ENCODE assay signal across 8 cellular contexts in genomic region chr9:111895996-111896941, GRCh38. TPM values are rescaled to one million over a fixed set of nuclear protein-coding genes. Genes with fewer than 3 reads are reported as not detected.
DNase-seq lines count a peak whose midpoint lies in the region; ATAC-seq and TF ChIP-seq lines count a peak whose summit lies in the region.

Gene UGCG, plus strand, starts transcription at chr9:111896814. Its CDS starts 402 bp downstream, at chr9:111897216.

- H3K4me1 ChIP-seq in OCI-LY1 (ENCODE audit: insufficient read depth, low read length, severe bottlenecking), result peaks cover 57% of the 10 kb centered on the region

- H3K9me2 ChIP-seq in OCI-LY1 (ENCODE audit: low read depth, low read length), result no peaks in the 10 kb centered on the region

- H3K79me2 ChIP-seq in OCI-LY1 (ENCODE audit: insufficient read depth, low read length), result peaks cover 39% of the 10 kb centered on the region

- H3K36me3 ChIP-seq in OCI-LY1 (ENCODE audit: insufficient read depth, low read length), result peaks cover 14% of the 10 kb centered on the region

- H3K27me3 ChIP-seq in OCI-LY1 (ENCODE audit: insufficient read depth, low read length), result no peaks in the 10 kb centered on the region

- H3K27ac ChIP-seq in OCI-LY1 (ENCODE audit: low read depth, low read length, poor library complexity, severe bottlenecking), result peak within 1 kb of the TSS; percentile 77

- no peaks in the 10 kb centered on the region for H3K9me3 ChIP-seq in OCI-LY1 (ENCODE audit: low read length)

- peak within 1 kb of the TSS; percentile 80 for H3K4me2 ChIP-seq in OCI-LY1 (ENCODE audit: low read length)

- H2AFZ ChIP-seq in OCI-LY1 (ENCODE audit: low read length), result no peak within 1 kb of the TSS

- H3K9ac ChIP-seq in OCI-LY1 (ENCODE audit: low read length), result peak within 1 kb of the TSS; percentile 70

- DNase-seq in COR-L47 (lab: John Stamatoyannopoulos, UW), result peak; percentile 81
- DNase-seq in HUDEP-2 (lab: John Stamatoyannopoulos, UW; ENCODE audit: unreplicated experiment in 76 of 76), result peak in 73 of 76 experiments; percentile 13 to 94 (median 72)
- DNase-seq in activated T-cell treated with anti-CD3 and anti-CD28 coated beads for 24 hours (ENCODE audit: low read depth), result peak; percentile 80
- peak; percentile 80 for DNase-seq in epidermal melanocyte (ENCODE audit: insufficient read length, low spot score)
- peak; percentile 90 for DNase-seq in mucosa of gallbladder (ENCODE audit: low spot score)
- peak; percentile 78 for DNase-seq in stimulated activated CD8-positive, alpha-beta memory T cell treated with anti-CD3 and anti-CD28 coated beads, Interleukin-4, amount 100 ng/mL, for 24 hours (ENCODE audit: low read depth)

- peaks cover 4% of the 10 kb centered on the region; the same call in 1 of the 2 replicates for H3F3A ChIP-seq in OCI-LY1 (ENCODE audit: insufficient read depth, low read length)

- H4K20me1 ChIP-seq in OCI-LY1 (ENCODE audit: insufficient read depth, low read length), result no peaks in the 10 kb centered on the region

- H3K4me3 ChIP-seq in OCI-LY1 (ENCODE audit: low read depth, low read length, poor library complexity, severe bottlenecking), result peak within 1 kb of the TSS; percentile 92

- TF ChIP-seq CTCF in OCI-LY1 (IDR thresholded peaks at IDR 0.05; ENCODE audit: low read length), result no peak

- ATAC-seq in GM21360 (IDR thresholded peaks at IDR 0.05; ENCODE audit: unreplicated experiment), result peak; percentile 70

RNA-seq across cellular contexts. Expression of gene UGCG, which starts in this region (rescaled TPM):
- 44.6 TPM for total RNA-seq in mucosa of gallbladder

Comparison
In these comparisons a context has a peak if more than half of its experiments do, and no peak if none do; other contexts are left out.
1. Peak in every context shown above with its lines: DNase-seq, ATAC-seq, H3K4me3 ChIP-seq and H3K27ac ChIP-seq.